Comparison of ENCODE assay signal across 1 cellular context in the genomic region with DNA sequence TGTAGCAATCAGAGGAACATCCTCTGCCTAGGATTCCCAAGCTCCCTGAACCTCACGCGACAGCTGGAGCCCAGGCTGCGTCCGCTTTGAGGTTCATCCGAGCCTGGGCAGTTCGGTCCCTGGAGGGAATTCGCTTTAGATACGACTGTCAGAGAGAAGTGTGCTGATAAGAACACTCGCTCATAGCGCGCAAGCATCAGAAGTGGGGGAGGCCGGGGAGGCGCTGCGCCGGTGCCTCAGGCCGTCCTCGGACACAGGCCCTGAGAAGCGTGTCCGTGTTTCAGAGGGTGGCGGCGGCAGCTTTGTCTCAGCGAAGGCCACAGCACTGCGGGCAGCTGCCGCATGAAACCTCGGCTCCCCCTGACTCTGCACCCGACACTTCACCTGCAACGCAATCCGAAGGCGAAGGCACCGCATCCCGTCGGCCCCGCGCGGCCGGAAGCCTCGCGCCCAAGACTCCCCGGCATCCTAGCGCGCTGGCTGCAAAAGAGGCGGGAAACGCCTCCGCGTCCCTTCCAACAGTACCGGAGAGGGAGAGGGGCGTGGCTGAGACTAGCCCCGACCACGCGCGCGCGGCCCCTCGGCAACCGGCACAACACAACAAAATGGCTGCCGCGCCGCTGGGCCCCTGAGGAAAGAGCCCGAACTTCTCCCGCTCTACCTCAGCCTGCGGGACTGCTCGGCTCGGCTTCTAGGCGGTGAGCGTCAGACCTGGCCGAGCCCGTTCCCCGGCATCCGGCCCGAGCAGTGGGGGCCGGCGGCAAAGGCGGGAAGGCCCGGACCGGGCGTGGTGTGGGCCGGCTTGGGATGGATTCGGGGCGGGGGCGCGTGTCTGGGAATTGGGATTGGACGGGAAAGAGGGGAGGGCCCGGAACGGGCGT.
TF ChIP-seq lines count a peak whose summit lies in the region.

A gene with protein sequence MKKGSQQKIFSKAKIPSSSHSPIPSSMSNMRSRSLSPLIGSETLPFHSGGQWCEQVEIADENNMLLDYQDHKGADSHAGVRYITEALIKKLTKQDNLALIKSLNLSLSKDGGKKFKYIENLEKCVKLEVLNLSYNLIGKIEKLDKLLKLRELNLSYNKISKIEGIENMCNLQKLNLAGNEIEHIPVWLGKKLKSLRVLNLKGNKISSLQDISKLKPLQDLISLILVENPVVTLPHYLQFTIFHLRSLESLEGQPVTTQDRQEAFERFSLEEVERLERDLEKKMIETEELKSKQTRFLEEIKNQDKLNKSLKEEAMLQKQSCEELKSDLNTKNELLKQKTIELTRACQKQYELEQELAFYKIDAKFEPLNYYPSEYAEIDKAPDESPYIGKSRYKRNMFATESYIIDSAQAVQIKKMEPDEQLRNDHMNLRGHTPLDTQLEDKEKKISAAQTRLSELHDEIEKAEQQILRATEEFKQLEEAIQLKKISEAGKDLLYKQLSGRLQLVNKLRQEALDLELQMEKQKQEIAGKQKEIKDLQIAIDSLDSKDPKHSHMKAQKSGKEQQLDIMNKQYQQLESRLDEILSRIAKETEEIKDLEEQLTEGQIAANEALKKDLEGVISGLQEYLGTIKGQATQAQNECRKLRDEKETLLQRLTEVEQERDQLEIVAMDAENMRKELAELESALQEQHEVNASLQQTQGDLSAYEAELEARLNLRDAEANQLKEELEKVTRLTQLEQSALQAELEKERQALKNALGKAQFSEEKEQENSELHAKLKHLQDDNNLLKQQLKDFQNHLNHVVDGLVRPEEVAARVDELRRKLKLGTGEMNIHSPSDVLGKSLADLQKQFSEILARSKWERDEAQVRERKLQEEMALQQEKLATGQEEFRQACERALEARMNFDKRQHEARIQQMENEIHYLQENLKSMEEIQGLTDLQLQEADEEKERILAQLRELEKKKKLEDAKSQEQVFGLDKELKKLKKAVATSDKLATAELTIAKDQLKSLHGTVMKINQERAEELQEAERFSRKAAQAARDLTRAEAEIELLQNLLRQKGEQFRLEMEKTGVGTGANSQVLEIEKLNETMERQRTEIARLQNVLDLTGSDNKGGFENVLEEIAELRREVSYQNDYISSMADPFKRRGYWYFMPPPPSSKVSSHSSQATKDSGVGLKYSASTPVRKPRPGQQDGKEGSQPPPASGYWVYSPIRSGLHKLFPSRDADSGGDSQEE (N-terminal part only) (plus strand): TSS at position 586 of the 881 bp plus-strand sequence. CDS start 13,372 bp downstream, outside the sequence.

TF ChIP-seq in HepG2, 621 proteins besides CTCF, POLR2A, EP300 and RAD21 (continued from another document and continues in another):
- TF ChIP-seq, protein P1, sequence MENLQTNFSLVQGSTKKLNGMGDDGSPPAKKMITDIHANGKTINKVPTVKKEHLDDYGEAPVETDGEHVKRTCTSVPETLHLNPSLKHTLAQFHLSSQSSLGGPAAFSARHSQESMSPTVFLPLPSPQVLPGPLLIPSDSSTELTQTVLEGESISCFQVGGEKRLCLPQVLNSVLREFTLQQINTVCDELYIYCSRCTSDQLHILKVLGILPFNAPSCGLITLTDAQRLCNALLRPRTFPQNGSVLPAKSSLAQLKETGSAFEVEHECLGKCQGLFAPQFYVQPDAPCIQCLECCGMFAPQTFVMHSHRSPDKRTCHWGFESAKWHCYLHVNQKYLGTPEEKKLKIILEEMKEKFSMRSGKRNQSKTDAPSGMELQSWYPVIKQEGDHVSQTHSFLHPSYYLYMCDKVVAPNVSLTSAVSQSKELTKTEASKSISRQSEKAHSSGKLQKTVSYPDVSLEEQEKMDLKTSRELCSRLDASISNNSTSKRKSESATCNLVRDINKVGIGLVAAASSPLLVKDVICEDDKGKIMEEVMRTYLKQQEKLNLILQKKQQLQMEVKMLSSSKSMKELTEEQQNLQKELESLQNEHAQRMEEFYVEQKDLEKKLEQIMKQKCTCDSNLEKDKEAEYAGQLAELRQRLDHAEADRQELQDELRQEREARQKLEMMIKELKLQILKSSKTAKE (CRISPR knock-in tag; IDR thresholded peaks at IDR 0.05; ENCODE audit: borderline replicate concordance), result peak; percentile 37; the same call in 1 of the 2 replicates
- TF ChIP-seq GLI4 (CRISPR knock-in tag; IDR thresholded peaks at IDR 0.05; ENCODE audit: borderline replicate concordance) (peak; percentile 96; the same call in 1 of the 2 replicates), HOXA9 (CRISPR knock-in tag; IDR thresholded peaks at IDR 0.05; ENCODE audit: borderline replicate concordance) (peak; percentile 86; the same call in 1 of the 2 replicates), PHF20 (CRISPR knock-in tag; IDR thresholded peaks at IDR 0.05) (peak; percentile 79), ATF7-NPFF (CRISPR knock-in tag; IDR thresholded peaks at IDR 0.05; ENCODE audit: low read depth) (peak; percentile 95), NFRKB (IDR thresholded peaks at IDR 0.05) (no peak), ZNF616 (CRISPR knock-in tag; IDR thresholded peaks at IDR 0.05; ENCODE audit: low read depth) (peak; percentile 50; the same call in 1 of the 2 replicates), CREM (IDR thresholded peaks at IDR 0.05) (no peak), CREM (CRISPR knock-in tag; IDR thresholded peaks at IDR 0.05) (no peak), SOX5 (CRISPR knock-in tag; IDR thresholded peaks at IDR 0.05; ENCODE audit: borderline replicate concordance) (peak; percentile 5; the same call in 1 of the 2 replicates), HOXD1 (CRISPR knock-in tag; IDR thresholded peaks at IDR 0.05) (peak; percentile 42; the same call in 1 of the 2 replicates), ZNF816 (CRISPR knock-in tag; IDR thresholded peaks at IDR 0.05; ENCODE audit: borderline replicate concordance) (peak; percentile 99), XRCC5 (optimal IDR thresholded peaks at IDR 0.05; ENCODE audit: low read length) (no peak)
- TF ChIP-seq, protein P2, sequence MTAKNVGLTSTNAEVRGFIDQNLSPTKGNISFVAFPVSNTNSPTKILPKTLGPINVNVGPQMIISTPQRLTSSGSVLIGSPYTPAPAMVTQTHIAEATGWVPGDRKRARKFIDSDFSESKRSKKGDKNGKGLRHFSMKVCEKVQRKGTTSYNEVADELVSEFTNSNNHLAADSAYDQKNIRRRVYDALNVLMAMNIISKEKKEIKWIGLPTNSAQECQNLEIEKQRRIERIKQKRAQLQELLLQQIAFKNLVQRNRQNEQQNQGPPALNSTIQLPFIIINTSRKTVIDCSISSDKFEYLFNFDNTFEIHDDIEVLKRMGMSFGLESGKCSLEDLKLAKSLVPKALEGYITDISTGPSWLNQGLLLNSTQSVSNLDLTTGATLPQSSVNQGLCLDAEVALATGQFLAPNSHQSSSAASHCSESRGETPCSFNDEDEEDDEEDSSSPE (CRISPR knock-in tag; IDR thresholded peaks at IDR 0.05), result peak; percentile 99
- TF ChIP-seq, protein P3, sequence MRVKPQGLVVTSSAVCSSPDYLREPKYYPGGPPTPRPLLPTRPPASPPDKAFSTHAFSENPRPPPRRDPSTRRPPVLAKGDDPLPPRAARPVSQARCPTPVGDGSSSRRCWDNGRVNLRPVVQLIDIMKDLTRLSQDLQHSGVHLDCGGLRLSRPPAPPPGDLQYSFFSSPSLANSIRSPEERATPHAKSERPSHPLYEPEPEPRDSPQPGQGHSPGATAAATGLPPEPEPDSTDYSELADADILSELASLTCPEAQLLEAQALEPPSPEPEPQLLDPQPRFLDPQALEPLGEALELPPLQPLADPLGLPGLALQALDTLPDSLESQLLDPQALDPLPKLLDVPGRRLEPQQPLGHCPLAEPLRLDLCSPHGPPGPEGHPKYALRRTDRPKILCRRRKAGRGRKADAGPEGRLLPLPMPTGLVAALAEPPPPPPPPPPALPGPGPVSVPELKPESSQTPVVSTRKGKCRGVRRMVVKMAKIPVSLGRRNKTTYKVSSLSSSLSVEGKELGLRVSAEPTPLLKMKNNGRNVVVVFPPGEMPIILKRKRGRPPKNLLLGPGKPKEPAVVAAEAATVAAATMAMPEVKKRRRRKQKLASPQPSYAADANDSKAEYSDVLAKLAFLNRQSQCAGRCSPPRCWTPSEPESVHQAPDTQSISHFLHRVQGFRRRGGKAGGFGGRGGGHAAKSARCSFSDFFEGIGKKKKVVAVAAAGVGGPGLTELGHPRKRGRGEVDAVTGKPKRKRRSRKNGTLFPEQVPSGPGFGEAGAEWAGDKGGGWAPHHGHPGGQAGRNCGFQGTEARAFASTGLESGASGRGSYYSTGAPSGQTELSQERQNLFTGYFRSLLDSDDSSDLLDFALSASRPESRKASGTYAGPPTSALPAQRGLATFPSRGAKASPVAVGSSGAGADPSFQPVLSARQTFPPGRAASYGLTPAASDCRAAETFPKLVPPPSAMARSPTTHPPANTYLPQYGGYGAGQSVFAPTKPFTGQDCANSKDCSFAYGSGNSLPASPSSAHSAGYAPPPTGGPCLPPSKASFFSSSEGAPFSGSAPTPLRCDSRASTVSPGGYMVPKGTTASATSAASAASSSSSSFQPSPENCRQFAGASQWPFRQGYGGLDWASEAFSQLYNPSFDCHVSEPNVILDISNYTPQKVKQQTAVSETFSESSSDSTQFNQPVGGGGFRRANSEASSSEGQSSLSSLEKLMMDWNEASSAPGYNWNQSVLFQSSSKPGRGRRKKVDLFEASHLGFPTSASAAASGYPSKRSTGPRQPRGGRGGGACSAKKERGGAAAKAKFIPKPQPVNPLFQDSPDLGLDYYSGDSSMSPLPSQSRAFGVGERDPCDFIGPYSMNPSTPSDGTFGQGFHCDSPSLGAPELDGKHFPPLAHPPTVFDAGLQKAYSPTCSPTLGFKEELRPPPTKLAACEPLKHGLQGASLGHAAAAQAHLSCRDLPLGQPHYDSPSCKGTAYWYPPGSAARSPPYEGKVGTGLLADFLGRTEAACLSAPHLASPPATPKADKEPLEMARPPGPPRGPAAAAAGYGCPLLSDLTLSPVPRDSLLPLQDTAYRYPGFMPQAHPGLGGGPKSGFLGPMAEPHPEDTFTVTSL (CRISPR knock-in tag; IDR thresholded peaks at IDR 0.05; ENCODE audit: borderline replicate concordance), result peak; percentile 81
- TF ChIP-seq, protein P4, sequence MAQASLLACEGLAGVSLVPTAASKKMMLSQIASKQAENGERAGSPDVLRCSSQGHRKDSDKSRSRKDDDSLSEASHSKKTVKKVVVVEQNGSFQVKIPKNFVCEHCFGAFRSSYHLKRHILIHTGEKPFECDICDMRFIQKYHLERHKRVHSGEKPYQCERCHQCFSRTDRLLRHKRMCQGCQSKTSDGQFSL (CRISPR knock-in tag; IDR thresholded peaks at IDR 0.05), result no peak
- TF ChIP-seq, protein P5, sequence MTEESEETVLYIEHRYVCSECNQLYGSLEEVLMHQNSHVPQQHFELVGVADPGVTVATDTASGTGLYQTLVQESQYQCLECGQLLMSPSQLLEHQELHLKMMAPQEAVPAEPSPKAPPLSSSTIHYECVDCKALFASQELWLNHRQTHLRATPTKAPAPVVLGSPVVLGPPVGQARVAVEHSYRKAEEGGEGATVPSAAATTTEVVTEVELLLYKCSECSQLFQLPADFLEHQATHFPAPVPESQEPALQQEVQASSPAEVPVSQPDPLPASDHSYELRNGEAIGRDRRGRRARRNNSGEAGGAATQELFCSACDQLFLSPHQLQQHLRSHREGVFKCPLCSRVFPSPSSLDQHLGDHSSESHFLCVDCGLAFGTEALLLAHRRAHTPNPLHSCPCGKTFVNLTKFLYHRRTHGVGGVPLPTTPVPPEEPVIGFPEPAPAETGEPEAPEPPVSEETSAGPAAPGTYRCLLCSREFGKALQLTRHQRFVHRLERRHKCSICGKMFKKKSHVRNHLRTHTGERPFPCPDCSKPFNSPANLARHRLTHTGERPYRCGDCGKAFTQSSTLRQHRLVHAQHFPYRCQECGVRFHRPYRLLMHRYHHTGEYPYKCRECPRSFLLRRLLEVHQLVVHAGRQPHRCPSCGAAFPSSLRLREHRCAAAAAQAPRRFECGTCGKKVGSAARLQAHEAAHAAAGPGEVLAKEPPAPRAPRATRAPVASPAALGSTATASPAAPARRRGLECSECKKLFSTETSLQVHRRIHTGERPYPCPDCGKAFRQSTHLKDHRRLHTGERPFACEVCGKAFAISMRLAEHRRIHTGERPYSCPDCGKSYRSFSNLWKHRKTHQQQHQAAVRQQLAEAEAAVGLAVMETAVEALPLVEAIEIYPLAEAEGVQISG (CRISPR knock-in tag; IDR thresholded peaks at IDR 0.05), result peak; percentile 87
- TF ChIP-seq, protein P6, sequence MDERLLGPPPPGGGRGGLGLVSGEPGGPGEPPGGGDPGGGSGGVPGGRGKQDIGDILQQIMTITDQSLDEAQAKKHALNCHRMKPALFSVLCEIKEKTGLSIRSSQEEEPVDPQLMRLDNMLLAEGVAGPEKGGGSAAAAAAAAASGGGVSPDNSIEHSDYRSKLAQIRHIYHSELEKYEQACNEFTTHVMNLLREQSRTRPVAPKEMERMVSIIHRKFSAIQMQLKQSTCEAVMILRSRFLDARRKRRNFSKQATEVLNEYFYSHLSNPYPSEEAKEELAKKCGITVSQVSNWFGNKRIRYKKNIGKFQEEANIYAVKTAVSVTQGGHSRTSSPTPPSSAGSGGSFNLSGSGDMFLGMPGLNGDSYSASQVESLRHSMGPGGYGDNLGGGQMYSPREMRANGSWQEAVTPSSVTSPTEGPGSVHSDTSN (CRISPR knock-in tag; IDR thresholded peaks at IDR 0.05), result no peak
